9 cellular contexts compared by ENCODE assay signal in the genomic region with DNA sequence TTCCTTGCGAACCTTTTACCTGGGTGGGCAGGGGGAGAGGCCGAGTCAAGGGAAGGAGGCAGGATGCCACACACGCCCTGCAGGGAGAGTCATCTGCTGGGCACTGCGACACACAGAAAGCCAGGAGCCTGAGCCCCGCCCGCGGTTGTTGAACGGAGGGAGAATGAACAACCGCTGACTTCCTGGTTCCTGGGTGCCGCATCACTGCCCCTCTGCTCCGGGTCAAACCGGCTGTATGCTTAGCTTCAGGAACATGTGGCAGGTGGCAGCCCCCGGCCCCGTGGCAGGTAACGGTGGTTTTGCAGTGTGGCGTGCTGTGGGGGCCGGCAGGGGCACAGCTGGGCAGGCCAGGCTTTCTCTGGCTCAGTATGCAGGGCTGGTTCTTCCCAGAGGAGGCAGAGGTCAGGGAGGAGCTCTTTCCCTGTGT. TPM values are rescaled to one million over a fixed set of nuclear protein-coding genes. Genes with fewer than 3 reads are reported as not detected.
DNase-seq lines count a peak whose midpoint lies in the region; ATAC-seq and TF ChIP-seq lines count a peak whose summit lies in the region.
"Had no signal": no experiment of that assay in that cellular context is flagged by ENCODE, and none has a peak within 500 bp of the region (broad histone marks: within the 10 kb centered on the region; RNA-seq: fewer than 3 reads in every experiment).

No MANE protein-coding gene starts in this region.

- no peaks in the 10 kb centered on the region for H3K4me1 ChIP-seq in foreskin keratinocyte

- intact Hi-C loops in activated CD4-positive, alpha-beta T cell treated with anti-CD3 and anti-CD28 coated beads, Interleukin-2, amount 10 ng/mL, durations not matched to agents 24 days and 14 days (cut with micrococcal nuclease), result no loop called here

- TF ChIP-seq CTCF in fibroblast of villous mesenchyme (IDR thresholded peaks at IDR 0.05; ENCODE audit: insufficient read depth, low read depth, low read length) (no peak), foreskin fibroblast (IDR thresholded peaks at IDR 0.05; ENCODE audit: low read depth, low read length) (no peak), foreskin keratinocyte (conservative IDR thresholded peaks at IDR 0.05) (no peak)

- H3K27me3 Mint-ChIP-seq in activated CD4-positive, alpha-beta T cell treated with anti-CD3 and anti-CD28 coated beads, Interleukin-2, amount 10 ng/mL, durations not matched to agents 24 days and 14 days, result peaks cover 2% of the 10 kb centered on the region
- H3K27me3 Mint-ChIP-seq in stimulated activated memory B cell treated with anti-CD40 and anti-IgM and Interleukin-4, amounts not matched to agents 10 μg/mL and 1 μg/mL and 100 μg/mL, for 72 hours, result no peaks in the 10 kb centered on the region

- peaks cover 16% of the 10 kb centered on the region for H3K4me1 Mint-ChIP-seq in activated CD4-positive, alpha-beta T cell treated with anti-CD3 and anti-CD28 coated beads, Interleukin-2, amount 10 ng/mL, durations not matched to agents 24 days and 14 days
- no peaks in the 10 kb centered on the region for H3K4me1 Mint-ChIP-seq in stimulated activated memory B cell treated with anti-CD40 and anti-IgM and Interleukin-4, amounts not matched to agents 10 μg/mL and 1 μg/mL and 100 μg/mL, for 72 hours

- no peak for ATAC-seq in stimulated activated memory B cell treated with anti-CD40 and anti-IgM and Interleukin-4, amounts not matched to agents 10 μg/mL and 1 μg/mL and 100 μg/mL, for 72 hours
- no peak for ATAC-seq in foreskin keratinocyte

- DNase-seq in LoVo (ENCODE audit: low spot score) (peak; percentile 24), fibroblast of villous mesenchyme (ENCODE audit: low read depth) (no peak), foreskin fibroblast (no peak), foreskin keratinocyte (no peak)
- peak; percentile 70 for DNase-seq in activated CD4-positive, alpha-beta T cell treated with anti-CD3 and anti-CD28 coated beads, Interleukin-2, amount 10 ng/mL, durations not matched to agents 24 days and 14 days
- DNase-seq in stimulated activated CD8-positive, alpha-beta memory T cell treated with anti-CD3 and anti-CD28 coated beads, Interleukin-4, amount 100 ng/mL, for 24 hours (ENCODE audit: low read depth), result peak; percentile 34
- DNase-seq in central memory CD4-positive, alpha-beta T cell, result no peak
- DNase-seq: NCI-H1105 had no signal

- no peaks in the 10 kb centered on the region for H3K36me3 Mint-ChIP-seq in activated CD4-positive, alpha-beta T cell treated with anti-CD3 and anti-CD28 coated beads, Interleukin-2, amount 10 ng/mL, durations not matched to agents 24 days and 14 days (ENCODE audit: low read depth)
- no peaks in the 10 kb centered on the region for H3K36me3 Mint-ChIP-seq in stimulated activated memory B cell treated with anti-CD40 and anti-IgM and Interleukin-4, amounts not matched to agents 10 μg/mL and 1 μg/mL and 100 μg/mL, for 72 hours

- H3K4me3 ChIP-seq in fibroblast of villous mesenchyme (ENCODE audit: low read depth, low read length), result peak overlapping the region; percentile 36
- no peak overlapping the region for H3K4me3 ChIP-seq in foreskin fibroblast (ENCODE audit: low read depth in 1 of 2, low read length in 2 of 2)

- no peaks in the 10 kb centered on the region for H3K27me3 ChIP-seq in foreskin keratinocyte

- H3K27ac Mint-ChIP-seq in activated CD4-positive, alpha-beta T cell treated with anti-CD3 and anti-CD28 coated beads, Interleukin-2, amount 10 ng/mL, durations not matched to agents 24 days and 14 days, result no peak overlapping the region
- no peak overlapping the region for H3K27ac Mint-ChIP-seq in stimulated activated memory B cell treated with anti-CD40 and anti-IgM and Interleukin-4, amounts not matched to agents 10 μg/mL and 1 μg/mL and 100 μg/mL, for 72 hours

- H3K27ac ChIP-seq in foreskin keratinocyte, result no peak overlapping the region

- H3K4me3 Mint-ChIP-seq in activated CD4-positive, alpha-beta T cell treated with anti-CD3 and anti-CD28 coated beads, Interleukin-2, amount 10 ng/mL, durations not matched to agents 24 days and 14 days, result peak overlapping the region; percentile 34
- no peak overlapping the region for H3K4me3 Mint-ChIP-seq in stimulated activated memory B cell treated with anti-CD40 and anti-IgM and Interleukin-4, amounts not matched to agents 10 μg/mL and 1 μg/mL and 100 μg/mL, for 72 hours

- H3K9me3 Mint-ChIP-seq in activated CD4-positive, alpha-beta T cell treated with anti-CD3 and anti-CD28 coated beads, Interleukin-2, amount 10 ng/mL, durations not matched to agents 24 days and 14 days, result no peaks in the 10 kb centered on the region
- H3K9me3 Mint-ChIP-seq in stimulated activated memory B cell treated with anti-CD40 and anti-IgM and Interleukin-4, amounts not matched to agents 10 μg/mL and 1 μg/mL and 100 μg/mL, for 72 hours, result no peaks in the 10 kb centered on the region

RNA-seq across cellular contexts. Expression of gene APBA2, which starts 33.4 kb away (rescaled TPM):
- 1.8 and 1.9 TPM in 2 replicates for total RNA-seq in activated CD4-positive, alpha-beta T cell treated with anti-CD3 and anti-CD28 coated beads, Interleukin-2, amount 10 ng/mL, durations not matched to agents 24 days and 14 days
- 4.7 and 10.0 TPM in 2 replicates for total RNA-seq in fibroblast of villous mesenchyme
- total RNA-seq in foreskin keratinocyte, result 13.9 and 21.1 TPM in 2 replicates
- polyA plus RNA-seq in foreskin keratinocyte, result 7.3 and 11.3 TPM in 2 replicates

Comparison
In these comparisons a context has a peak if more than half of its experiments do, and no peak if none do; other contexts are left out.
1. DNase-seq: peak in LoVo (single experiment), activated CD4-positive, alpha-beta T cell treated with anti-CD3 and anti-CD28 coated beads, Interleukin-2, amount 10 ng/mL, durations not matched to agents 24 days and 14 days (single experiment) and stimulated activated CD8-positive, alpha-beta memory T cell treated with anti-CD3 and anti-CD28 coated beads, Interleukin-4, amount 100 ng/mL, for 24 hours (single experiment); none in fibroblast of villous mesenchyme (single experiment), central memory CD4-positive, alpha-beta T cell (single experiment), foreskin fibroblast (0 of 2) and foreskin keratinocyte (0 of 2).